Comparison of ENCODE assay signal across 28 cellular contexts in genomic region chr1:240917976-240918375, GRCh38.
"Had no signal": no experiment of that assay in that cellular context is flagged by ENCODE, and none has a peak within 500 bp of the region (broad histone marks: within the 10 kb centered on the region; RNA-seq: fewer than 3 reads in every experiment).

No MANE protein-coding gene starts in this region.

- H3K27ac ChIP-seq: colonic mucosa, coronary artery, dorsolateral prefrontal cortex, epithelial cell of prostate, esophagus muscularis mucosa, esophagus squamous epithelium, foreskin keratinocyte, gastrocnemius medialis, gastroesophageal sphincter, heart left ventricle, heart right ventricle had no signal

- H3K4me3 Mint-ChIP-seq: dendritic cell treated with granulocyte-macrophage colony-stimulating factor and Interleukin-4, amounts not matched to agents 40 ng/mL and 50 ng/mL, for 4 days; effector memory CD8-positive, alpha-beta T cell; endodermal cell had no signal

- H3K27me3 ChIP-seq: colonic mucosa, dorsolateral prefrontal cortex, esophagus muscularis mucosa, esophagus squamous epithelium, foreskin keratinocyte, gastrocnemius medialis, gastroesophageal sphincter, heart left ventricle, heart right ventricle had no signal

- H3K9me3 ChIP-seq: colonic mucosa, esophagus muscularis mucosa, esophagus squamous epithelium, gastroesophageal sphincter had no signal

- H3K27me3 Mint-ChIP-seq: dendritic cell treated with granulocyte-macrophage colony-stimulating factor and Interleukin-4, amounts not matched to agents 40 ng/mL and 50 ng/mL, for 4 days; effector memory CD8-positive, alpha-beta T cell had no signal

- H3K27ac Mint-ChIP-seq: dendritic cell treated with granulocyte-macrophage colony-stimulating factor and Interleukin-4, amounts not matched to agents 40 ng/mL and 50 ng/mL, for 4 days; effector memory CD8-positive, alpha-beta T cell; endodermal cell had no signal

- H3K4me1 ChIP-seq: colonic mucosa, esophagus muscularis mucosa, esophagus squamous epithelium, foreskin keratinocyte, gastrocnemius medialis, gastroesophageal sphincter, heart left ventricle, heart right ventricle had no signal

- DNase-seq: colonic mucosa; cortex of kidney; dermis blood vessel endothelial cell; dorsolateral prefrontal cortex; effector CD4-positive, alpha-beta T cell; effector CD8-positive, alpha-beta T cell; effector memory CD4-positive, alpha-beta T cell; effector memory CD8-positive, alpha-beta T cell; endodermal cell; erythroblast; esophagus squamous epithelium; foreskin fibroblast; foreskin keratinocyte; foreskin melanocyte; gastrocnemius medialis; glutamatergic neuron; head of caudate nucleus; heart left ventricle; heart right ventricle had no signal

- H3K9me3 Mint-ChIP-seq: endodermal cell had no signal

- ATAC-seq: effector memory CD8-positive, alpha-beta T cell; esophagus mucosa; foreskin keratinocyte; gastrocnemius medialis; gastroesophageal sphincter; heart left ventricle; heart right ventricle had no signal

- FAIRE-seq: colon, endothelial cell of umbilical vein, frontal cortex had no signal

- H3K36me3 ChIP-seq: colonic mucosa, esophagus muscularis mucosa, esophagus squamous epithelium, gastrocnemius medialis, gastroesophageal sphincter, heart left ventricle, heart right ventricle had no signal

- H3K4me3 ChIP-seq: colonic mucosa, coronary artery, dorsolateral prefrontal cortex, esophagus muscularis mucosa, esophagus squamous epithelium, gastrocnemius medialis, gastroesophageal sphincter, heart left ventricle, heart right ventricle had no signal
